ENCODE assay signal across 17 cellular contexts in the genomic region with DNA sequence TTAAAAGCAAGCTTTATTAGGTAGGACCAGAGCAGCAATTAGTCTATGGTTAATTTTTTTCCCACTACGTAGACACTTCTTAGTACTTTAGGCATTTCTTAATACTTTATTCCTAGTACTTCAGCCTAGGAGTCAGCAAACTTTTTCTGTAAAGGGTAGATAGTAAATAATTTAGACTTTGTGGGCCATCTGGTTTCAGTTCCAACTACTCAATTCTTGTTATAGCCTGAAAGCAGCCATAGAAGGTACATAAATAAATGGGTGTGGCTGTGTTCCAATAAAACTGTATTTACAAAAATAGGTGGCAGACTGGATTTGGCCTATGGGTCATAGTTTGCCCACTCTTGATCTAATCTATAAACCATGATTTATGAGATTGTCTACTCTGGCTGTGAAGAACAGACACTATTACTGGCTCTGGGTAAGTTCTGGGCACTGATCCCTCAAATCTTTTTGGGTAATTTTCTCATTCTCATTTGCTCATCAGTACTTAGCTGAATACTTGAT.
DNase-seq lines count a peak whose midpoint lies in the region; ATAC-seq and TF ChIP-seq lines count a peak whose summit lies in the region.
"Had no signal": no experiment of that assay in that cellular context is flagged by ENCODE, and none has a peak within 500 bp of the region (broad histone marks: within the 10 kb centered on the region; RNA-seq: fewer than 3 reads in every experiment).

No MANE protein-coding gene starts in this region.

- H3K79me2 ChIP-seq in PC-9 (ENCODE audit: low read depth) (no peaks in the 10 kb centered on the region), smooth muscle cell (ENCODE audit: low read depth) (no peaks in the 10 kb centered on the region)

- DNase-seq in M059J (ENCODE audit: low read depth) (peak; percentile 47), PC-9 (no peak), left lung (no peak), smooth muscle cell (lab: John Stamatoyannopoulos, UW; ENCODE audit: unreplicated experiment) (no peak), mucosa of gallbladder (ENCODE audit: low spot score) (no peak), NCI-H1048 (lab: John Stamatoyannopoulos, UW) (no peak)
- DNase-seq: activated naive CD4-positive, alpha-beta T cell; effector memory CD4-positive, alpha-beta T cell; islet precursor cell; mesendoderm; MM.1S; NCI-H2081 treated with DMSO at 0.1 percent for 48 hours; NCI-H526; stimulated activated naive CD4-positive, alpha-beta T cell had no signal

- 46% methylated on average over 1 of the region's 1 CpG for WGBS in smooth muscle cell (ENCODE audit: low lambda C conversion rate)

- H3K4me1 ChIP-seq in PC-9 (replicated peaks; ENCODE audit: insufficient read depth) (peaks cover 25% of the 10 kb centered on the region), left lung (peaks cover 16 to 52% of the 10 kb centered on the region in 2 donors), smooth muscle cell (ENCODE audit: low read depth) (no peaks in the 10 kb centered on the region)

- CTCF ChIA-PET in PC-9 (lab: Charles Lee): no interaction called here

- no peaks in the 10 kb centered on the region for H3K9me2 ChIP-seq in PC-9 (ENCODE audit: insufficient read depth)

- H3K4me3 ChIP-seq in PC-9: no peak overlapping the region
- no peak overlapping the region for H3K4me3 ChIP-seq in left lung
- no peak overlapping the region for H3K4me3 ChIP-seq in smooth muscle cell
- H3K4me3 ChIP-seq: GM23338 had no signal

- 0 out of 2 replicates have a peak, but pooled peaks cover 10% of the 10 kb centered on the region for H3K9me3 ChIP-seq in PC-9 (ENCODE audit: insufficient read depth, low read depth)
- H3K9me3 ChIP-seq in left lung: no peaks in the 10 kb centered on the region
- H3K9me3 ChIP-seq in smooth muscle cell (replicated peaks; ENCODE audit: low read depth): no peaks in the 10 kb centered on the region

- no peaks in the 10 kb centered on the region for H3K36me3 ChIP-seq in PC-9 (ENCODE audit: low read depth)
- H3K36me3 ChIP-seq in left lung: no peaks in the 10 kb centered on the region
- H3K36me3 ChIP-seq in smooth muscle cell (ENCODE audit: low read depth): no peaks in the 10 kb centered on the region

- H3K4me2 ChIP-seq in PC-9 (peak overlapping the region; percentile 6; the same call in 1 of the 2 replicates), smooth muscle cell (no peak overlapping the region)
- H3K4me2 ChIP-seq: GM23338 had no signal

- POLR2A ChIA-PET in PC-9 (lab: Charles Lee; ENCODE audit: unreplicated experiment): no interaction called here

- H4K20me1 ChIP-seq in PC-9 (ENCODE audit: insufficient read depth): no peaks in the 10 kb centered on the region
- no peaks in the 10 kb centered on the region for H4K20me1 ChIP-seq in smooth muscle cell (ENCODE audit: low read depth)

- intact Hi-C loops in PC-9 (cut with micrococcal nuclease; ENCODE audit: unreplicated experiment) (no loop called here), left lung (cut with DNase I) (no loop called here)

- H3F3A ChIP-seq in PC-9 (ENCODE audit: insufficient read depth, low read depth) (peaks cover 5% of the 10 kb centered on the region; the same call in 1 of the 2 replicates), smooth muscle cell (ENCODE audit: low read depth) (peaks cover 9% of the 10 kb centered on the region)

- H3K27me3 ChIP-seq in PC-9 (ENCODE audit: insufficient read depth, low read depth) (no peaks in the 10 kb centered on the region), left lung (no peaks in the 10 kb centered on the region), smooth muscle cell (ENCODE audit: low read depth) (no peaks in the 10 kb centered on the region)

- TF ChIP-seq CTCF in PC-9 (conservative IDR thresholded peaks at IDR 0.05) (no peak), left lung (IDR thresholded peaks at IDR 0.05) (no peak), smooth muscle cell (IDR thresholded peaks at IDR 0.05; ENCODE audit: borderline replicate concordance, insufficient read depth, poor library complexity, severe bottlenecking) (no peak)

- BruUV-seq in PC-9 (replicated peaks; lab: Mats Ljungman, UMichigan): no TSS peak

- H2AFZ ChIP-seq in PC-9 (peak overlapping the region; percentile 7; the same call in 1 of the 2 replicates), smooth muscle cell (ENCODE audit: low read depth) (peak overlapping the region; percentile 33)
- H2AFZ ChIP-seq: GM23338 had no signal

- H3K9ac ChIP-seq in smooth muscle cell (ENCODE audit: low read depth): no peak overlapping the region

- ATAC-seq in left lung (peak; percentile 57), GM19467 (IDR thresholded peaks at IDR 0.05; ENCODE audit: unreplicated experiment) (no peak)
- ATAC-seq: GM23338, HepG2 had no signal

- no peak overlapping the region for H3K27ac ChIP-seq in PC-9
- no peak overlapping the region for H3K27ac ChIP-seq in left lung
- H3K27ac ChIP-seq in smooth muscle cell (ENCODE audit: low read depth): no peak overlapping the region
